Comparison of ENCODE assay signal across 8 cellular contexts in the genomic region with DNA sequence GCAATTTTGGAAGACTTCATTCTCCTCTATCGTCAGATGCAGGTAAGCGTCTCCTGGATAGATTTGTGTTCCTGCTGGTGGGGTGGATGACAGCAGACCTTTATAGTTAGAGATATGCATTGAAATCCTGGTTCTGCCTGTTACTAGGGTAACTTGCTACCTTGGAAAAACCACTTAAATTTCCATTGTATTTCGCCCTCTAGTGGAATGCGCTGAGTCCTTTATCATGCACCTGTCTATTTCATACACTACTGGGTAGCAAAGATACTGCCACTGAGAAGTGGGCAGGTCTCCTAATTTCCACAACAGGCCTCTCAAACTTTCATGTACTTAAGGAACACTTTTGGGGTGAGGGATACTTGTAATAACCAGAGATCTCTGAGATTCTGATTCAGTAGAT.
DNase-seq lines count a peak whose midpoint lies in the region; ATAC-seq and TF ChIP-seq lines count a peak whose summit lies in the region.
"Had no signal": no experiment of that assay in that cellular context is flagged by ENCODE, and none has a peak within 500 bp of the region (broad histone marks: within the 10 kb centered on the region; RNA-seq: fewer than 3 reads in every experiment).

No MANE protein-coding gene starts in this region.

- TF ChIP-seq CTCF in GM10266 (IDR thresholded peaks at IDR 0.05; ENCODE audit: control insufficient read depth, insufficient read depth, low read depth, missing control alignments) (no peak), LNCAP (IDR thresholded peaks at IDR 0.05) (peak; percentile 63), chondrocyte (IDR thresholded peaks at IDR 0.05) (peak; percentile 70), mucosa of descending colon (IDR thresholded peaks at IDR 0.05) (no peak)

- H3K9me3 Mint-ChIP-seq in chondrocyte (ENCODE audit: low read depth): peaks cover 3% of the 10 kb centered on the region

- no peaks in the 10 kb centered on the region for H3K4me1 ChIP-seq in mucosa of descending colon (ENCODE audit: low read depth)

- peaks cover 1% of the 10 kb centered on the region for H3K27me3 Mint-ChIP-seq in chondrocyte (ENCODE audit: low read depth)
- H3K27me3 Mint-ChIP-seq: activated naive CD8-positive, alpha-beta T cell treated with anti-CD3 and anti-CD28 coated beads for 36 hours had no signal

- H3K36me3 Mint-ChIP-seq in chondrocyte (ENCODE audit: low read depth): no peaks in the 10 kb centered on the region
- H3K36me3 Mint-ChIP-seq: activated naive CD8-positive, alpha-beta T cell treated with anti-CD3 and anti-CD28 coated beads for 36 hours had no signal

- H3K27ac Mint-ChIP-seq in chondrocyte (ENCODE audit: unreplicated experiment): no peak overlapping the region
- H3K27ac Mint-ChIP-seq: activated naive CD8-positive, alpha-beta T cell treated with anti-CD3 and anti-CD28 coated beads for 36 hours had no signal

- no peaks in the 10 kb centered on the region for H3K36me3 ChIP-seq in mucosa of descending colon (ENCODE audit: low read depth)

- peak; percentile 4 for DNase-seq in GM10266 (ENCODE audit: extremely low spot score)
- no peak for DNase-seq in chondrocyte (ENCODE audit: low spot score)
- peak in 1 of 3 donors; percentile 23 for DNase-seq in mucosa of descending colon
- DNase-seq in GDM1 (lab: John Stamatoyannopoulos, UW): no peak
- DNase-seq in DMS153 (lab: John Stamatoyannopoulos, UW): no peak
- DNase-seq: activated naive CD8-positive, alpha-beta T cell treated with anti-CD3 and anti-CD28 coated beads for 36 hours had no signal

- H3K4me1 Mint-ChIP-seq in chondrocyte (ENCODE audit: low read depth): no peaks in the 10 kb centered on the region

- no peak overlapping the region for H3K4me3 Mint-ChIP-seq in chondrocyte (ENCODE audit: unreplicated experiment)
- H3K4me3 Mint-ChIP-seq: activated naive CD8-positive, alpha-beta T cell treated with anti-CD3 and anti-CD28 coated beads for 36 hours had no signal

- intact Hi-C loops in mucosa of descending colon (cut with DNase I, micrococcal nuclease): no loop called here

- peaks cover 2% of the 10 kb centered on the region for H3K9me3 ChIP-seq in mucosa of descending colon

- ATAC-seq in mucosa of descending colon (peak; percentile 26), HG02852 (IDR thresholded peaks at IDR 0.05; ENCODE audit: unreplicated experiment) (no peak)

- no peak overlapping the region for H3K4me3 ChIP-seq in mucosa of descending colon

Comparison
In these comparisons a context has a peak if more than half of its experiments do, and no peak if none do; other contexts are left out.
1. CTCF ChIP-seq: peak in LNCAP (single experiment) and chondrocyte (single experiment); none in GM10266 (single experiment) and mucosa of descending colon (single experiment).